Comparison of ENCODE assay signal across 34 cellular contexts in genomic region chr18:27165412-27165811, GRCh38. TPM values are rescaled to one million over a fixed set of nuclear protein-coding genes. Genes with fewer than 3 reads are reported as not detected.
"Had no signal": no experiment of that assay in that cellular context is flagged by ENCODE, and none has a peak within 500 bp of the region (broad histone marks: within the 10 kb centered on the region; RNA-seq: fewer than 3 reads in every experiment).

No MANE protein-coding gene starts in this region.

- H3K27ac ChIP-seq: adrenal gland, body of pancreas, coronary artery, dorsolateral prefrontal cortex, esophagus muscularis mucosa, foreskin keratinocyte, gastroesophageal sphincter, hepatocyte had no signal

- DNase-seq: activated CD4-positive, alpha-beta memory T cell treated with anti-CD3 and anti-CD28 coated beads for 36 hours; activated CD4-positive, alpha-beta T cell treated with anti-CD3 and anti-CD28 coated beads for 36 hours; activated CD4-positive, alpha-beta T cell treated with anti-CD3 and anti-CD28 coated beads, Interleukin-2, amount 10 ng/mL, durations not matched to agents 24 days and 14 days; activated CD4-positive, CD25-positive, alpha-beta regulatory T cell; activated CD4-positive, CD25-positive, alpha-beta regulatory T cell treated with anti-CD3 and anti-CD28 coated beads, Interleukin-2, amount 50 U/mL, for 72 hours; activated CD8-positive, alpha-beta memory T cell treated with anti-CD3 and anti-CD28 coated beads, Interleukin-2, amount 10 ng/mL, durations not matched to agents 7 days and 5 days; activated CD8-positive, alpha-beta memory T cell treated with anti-CD3 and anti-CD28 coated beads, Interleukin-2, amount 50 U/mL, for 4 hours; activated CD8-positive, alpha-beta T cell treated with anti-CD3 and anti-CD28 coated beads, Interleukin-2, amount 10 ng/mL, durations not matched to agents 7 days and 5 days; activated effector memory CD4-positive, alpha-beta T cell treated with anti-CD3 and anti-CD28 coated beads, Interleukin-2, amount 50 U/mL, for 16 hours; activated naive CD4-positive, alpha-beta T cell treated with anti-CD3 and anti-CD28 coated beads for 36 hours; activated naive CD8-positive, alpha-beta T cell treated with anti-CD3 and anti-CD28 coated beads for 36 hours; activated naive CD8-positive, alpha-beta T cell treated with anti-CD3 and anti-CD28 coated beads, Interleukin-2, amount 50 U/mL, for 24 hours; activated T-cell treated with anti-CD3 and anti-CD28 coated beads, Interleukin-2, amount 50 U/mL, for 1 hour; activated T-cell treated with anti-CD3 and anti-CD28 coated beads, Interleukin-2, amount 50 U/mL, for 48 hours; adrenal gland; amygdala; aorta; body of pancreas; central memory CD4-positive, alpha-beta T cell; dorsolateral prefrontal cortex; effector memory CD4-positive, alpha-beta T cell; endodermal cell; erythroblast; foreskin keratinocyte; heart right ventricle; T-helper 2 cell had no signal

- H3K27me3 ChIP-seq: body of pancreas, dorsolateral prefrontal cortex, foreskin keratinocyte, gastroesophageal sphincter, heart right ventricle, hepatocyte had no signal

- H3K9me3 ChIP-seq: adrenal gland, body of pancreas, esophagus muscularis mucosa, gastroesophageal sphincter had no signal

- H2AFZ ChIP-seq: hepatocyte had no signal

- H3K36me3 ChIP-seq: adrenal gland, esophagus muscularis mucosa, gastroesophageal sphincter, heart right ventricle had no signal

- H3K79me2 ChIP-seq: hepatocyte had no signal

- H3K4me2 ChIP-seq: hepatocyte had no signal

- H3K4me3 ChIP-seq: adrenal gland, body of pancreas, coronary artery, dorsolateral prefrontal cortex, esophagus muscularis mucosa, gastroesophageal sphincter, heart right ventricle, hepatocyte had no signal

- H3K4me1 ChIP-seq: adrenal gland, body of pancreas, esophagus muscularis mucosa, foreskin keratinocyte, gastroesophageal sphincter, heart right ventricle had no signal

- ATAC-seq: activated CD4-positive, alpha-beta T cell treated with anti-CD3 and anti-CD28 coated beads for 36 hours; activated CD8-positive, alpha-beta memory T cell treated with anti-CD3 and anti-CD28 coated beads, Interleukin-2, amount 10 ng/mL, durations not matched to agents 7 days and 5 days; activated CD8-positive, alpha-beta T cell treated with anti-CD3 and anti-CD28 coated beads, Interleukin-2, amount 10 ng/mL, durations not matched to agents 7 days and 5 days; activated naive CD8-positive, alpha-beta T cell treated with anti-CD3 and anti-CD28 coated beads, Interleukin-2, amount 50 U/mL, for 24 hours; body of pancreas; foreskin keratinocyte; gastroesophageal sphincter had no signal

RNA-seq across cellular contexts. Expression of gene CHST9, which starts 19.7 kb away (rescaled TPM):
- total RNA-seq: activated CD4-positive, alpha-beta memory T cell treated with anti-CD3 and anti-CD28 coated beads for 36 hours; activated CD4-positive, alpha-beta T cell treated with anti-CD3 and anti-CD28 coated beads for 36 hours; activated CD4-positive, alpha-beta T cell treated with anti-CD3 and anti-CD28 coated beads, Interleukin-2, amount 10 ng/mL, durations not matched to agents 24 days and 14 days; activated CD8-positive, alpha-beta memory T cell treated with anti-CD3 and anti-CD28 coated beads for 36 hours; activated CD8-positive, alpha-beta memory T cell treated with anti-CD3 and anti-CD28 coated beads, Interleukin-2, amount 10 ng/mL, durations not matched to agents 7 days and 5 days; activated CD8-positive, alpha-beta T cell treated with anti-CD3 and anti-CD28 coated beads, Interleukin-2, amount 10 ng/mL, durations not matched to agents 7 days and 5 days; activated naive CD4-positive, alpha-beta T cell treated with anti-CD3 and anti-CD28 coated beads for 36 hours; activated naive CD8-positive, alpha-beta T cell treated with anti-CD3 and anti-CD28 coated beads for 36 hours; activated T-helper 1 cell treated with anti-CD3 and anti-CD28 coated beads, Interleukin-12 subunit alpha, Interleukin-12 subunit beta, Interleukin-2, Interleukin-4 antibody, amounts not matched to agents 30 ng/mL and 10 ng/mL and 1 ng/mL, durations not matched to agents 14 hours and 24 hours and 36 hours; activated T-helper 2 cell treated with anti-CD3 and anti-CD28 coated beads, Interferon-gamma antibody, Interleukin-2, Interleukin-4, amounts not matched to agents 10 μg/mL and 5 μg/mL and 100 μg/mL, durations not matched to agents 14 hours and 24 hours and 36 hours; glomerular endothelial cell had no signal
- polyA plus RNA-seq: aorta, foreskin keratinocyte had no signal
